In genomic region chr15:95669146-95669922, GRCh38 we compare ENCODE assay signal across 1 cellular context.
TF ChIP-seq lines count a peak whose summit lies in the region.

No MANE protein-coding gene starts in this region.

TF ChIP-seq in GM23338, 12 proteins besides CTCF, POLR2A, EP300 and RAD21 (continued from another document):
- TF ChIP-seq ETS1 (IDR thresholded peaks at IDR 0.05): no peak
- TF ChIP-seq STAT1 (IDR thresholded peaks at IDR 0.05; ENCODE audit: unreplicated experiment): no peak
- no peak for TF ChIP-seq REST (IDR thresholded peaks at IDR 0.05; ENCODE audit: unreplicated experiment)
- no peak for TF ChIP-seq JUNB (IDR thresholded peaks at IDR 0.05; ENCODE audit: unreplicated experiment)
